ENCODE assay signal across 24 cellular contexts in the genomic region with DNA sequence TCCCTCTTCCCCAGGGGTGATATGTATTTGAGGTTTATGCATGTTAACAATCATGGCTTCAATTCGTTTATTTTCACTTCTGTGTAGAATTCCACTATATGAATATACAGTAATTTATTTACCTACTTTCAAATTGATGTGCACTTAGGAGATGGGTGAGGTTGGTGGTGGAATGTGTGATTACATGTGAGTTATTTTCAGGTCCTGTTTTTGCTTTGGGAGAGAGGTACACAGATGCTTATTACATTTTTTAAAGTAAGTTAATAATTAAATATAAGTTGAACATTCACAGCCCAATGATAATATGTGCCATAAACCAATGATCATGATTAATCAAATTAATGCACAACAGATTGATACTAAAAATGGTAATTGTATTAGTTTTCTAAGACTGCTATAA.
"Had no signal": no experiment of that assay in that cellular context is flagged by ENCODE, and none has a peak within 500 bp of the region (broad histone marks: within the 10 kb centered on the region; RNA-seq: fewer than 3 reads in every experiment).

No MANE protein-coding gene starts in this region.

- H3K4me3 ChIP-seq: lower lobe of right lung, ovary, psoas muscle, sigmoid colon, stomach, thyroid gland, vagina had no signal

- H3K27ac Mint-ChIP-seq: nephron progenitor cell; stimulated activated effector memory CD8-positive, alpha-beta T cell treated with anti-CD3 and anti-CD28 coated beads, Interleukin-12 subunit alpha, Interleukin-12 subunit beta, amount 100 ng/mL, for 72 hours had no signal

- H3K36me3 ChIP-seq: lower lobe of right lung, ovary, sigmoid colon, stomach, thyroid gland, vagina had no signal

- H3K27me3 Mint-ChIP-seq: naive thymus-derived CD8-positive, alpha-beta T cell had no signal

- H3K9me3 Mint-ChIP-seq: nephron progenitor cell; stimulated activated effector memory CD8-positive, alpha-beta T cell treated with anti-CD3 and anti-CD28 coated beads, Interleukin-12 subunit alpha, Interleukin-12 subunit beta, amount 100 ng/mL, for 72 hours had no signal

- DNase-seq: dermis blood vessel endothelial cell; effector memory CD4-positive, alpha-beta T cell; hypothalamus; left ventricle myocardium superior; lower lobe of right lung; naive thymus-derived CD8-positive, alpha-beta T cell; nephron progenitor cell; nucleus accumbens; ovary; posterior cingulate gyrus; psoas muscle; right cardiac atrium; sigmoid colon; stimulated activated CD4-positive, alpha-beta T cell treated with anti-CD3 and anti-CD28 coated beads, Interleukin-2, amount 100 ng/mL, for 24 hours; stimulated activated CD4-positive, alpha-beta T cell treated with anti-CD3 and anti-CD28 coated beads, Interleukin-4, amount 100 ng/mL, for 24 hours; stimulated activated naive CD4-positive, alpha-beta T cell treated with Interleukin-2 at 50 U/mL for 16 hours; stomach; thyroid gland; trophoblast cell had no signal

- H3K36me3 Mint-ChIP-seq: naive thymus-derived CD8-positive, alpha-beta T cell; stimulated activated effector memory CD8-positive, alpha-beta T cell treated with anti-CD3 and anti-CD28 coated beads, Interleukin-12 subunit alpha, Interleukin-12 subunit beta, amount 100 ng/mL, for 72 hours had no signal

- H3K4me3 Mint-ChIP-seq: naive thymus-derived CD8-positive, alpha-beta T cell; nephron progenitor cell; stimulated activated effector memory CD8-positive, alpha-beta T cell treated with anti-CD3 and anti-CD28 coated beads, Interleukin-12 subunit alpha, Interleukin-12 subunit beta, amount 100 ng/mL, for 72 hours had no signal

- H3K9me3 ChIP-seq: lower lobe of right lung, ovary, psoas muscle, sigmoid colon, stomach, thyroid gland, vagina had no signal

- H3K27ac ChIP-seq: lower lobe of right lung, ovary, psoas muscle, sigmoid colon, stomach, thyroid gland, vagina had no signal

- FAIRE-seq: endothelial cell of umbilical vein, frontal cortex, keratinocyte had no signal

- ATAC-seq: left ventricle myocardium superior; lower lobe of right lung; naive thymus-derived CD8-positive, alpha-beta T cell; psoas muscle; right cardiac atrium; stimulated activated effector memory CD8-positive, alpha-beta T cell treated with anti-CD3 and anti-CD28 coated beads, Interleukin-12 subunit alpha, Interleukin-12 subunit beta, amount 100 ng/mL, for 72 hours had no signal

- H3K27me3 ChIP-seq: ovary, sigmoid colon, stomach, thyroid gland, vagina had no signal
